1 cellular context compared by ENCODE assay signal in the genomic region with DNA sequence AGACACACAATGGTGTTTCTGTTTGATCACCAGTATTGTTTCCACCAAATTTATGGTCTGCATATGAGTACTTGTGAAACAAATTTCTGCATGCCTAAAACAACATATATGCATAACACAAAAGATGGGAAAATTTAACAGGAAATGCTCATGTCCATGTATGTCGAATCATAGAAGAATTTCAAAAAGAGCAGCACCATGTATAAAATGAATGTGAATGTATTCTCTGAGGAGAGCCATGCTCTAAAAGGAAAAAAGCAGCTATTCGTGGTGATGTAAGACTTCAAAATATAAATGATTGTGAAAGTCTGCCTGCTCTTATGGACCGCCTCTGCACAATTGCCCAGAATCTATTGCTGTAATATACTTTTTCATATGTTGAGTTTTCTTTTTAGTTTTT.
TF ChIP-seq lines count a peak whose summit lies in the region.

No MANE protein-coding gene starts in this region.

TF ChIP-seq in GM23338, 12 proteins besides CTCF, POLR2A, EP300 and RAD21 (continued from another document):
- TF ChIP-seq ZNF462 (CRISPR knock-in tag; IDR thresholded peaks at IDR 0.05), result no peak
- no peak for TF ChIP-seq ZNF331 (CRISPR knock-in tag; IDR thresholded peaks at IDR 0.05; ENCODE audit: low read depth)
- no peak for TF ChIP-seq POLR2AphosphoS5 (IDR thresholded peaks at IDR 0.05; ENCODE audit: low read depth)
- no peak for TF ChIP-seq EZH2phosphoT487 (IDR thresholded peaks at IDR 0.05; ENCODE audit: unreplicated experiment)
TF ChIP-seq in GM23338: peak in this region for 0.
